ENCODE assay signal across 8 cellular contexts in the genomic region with DNA sequence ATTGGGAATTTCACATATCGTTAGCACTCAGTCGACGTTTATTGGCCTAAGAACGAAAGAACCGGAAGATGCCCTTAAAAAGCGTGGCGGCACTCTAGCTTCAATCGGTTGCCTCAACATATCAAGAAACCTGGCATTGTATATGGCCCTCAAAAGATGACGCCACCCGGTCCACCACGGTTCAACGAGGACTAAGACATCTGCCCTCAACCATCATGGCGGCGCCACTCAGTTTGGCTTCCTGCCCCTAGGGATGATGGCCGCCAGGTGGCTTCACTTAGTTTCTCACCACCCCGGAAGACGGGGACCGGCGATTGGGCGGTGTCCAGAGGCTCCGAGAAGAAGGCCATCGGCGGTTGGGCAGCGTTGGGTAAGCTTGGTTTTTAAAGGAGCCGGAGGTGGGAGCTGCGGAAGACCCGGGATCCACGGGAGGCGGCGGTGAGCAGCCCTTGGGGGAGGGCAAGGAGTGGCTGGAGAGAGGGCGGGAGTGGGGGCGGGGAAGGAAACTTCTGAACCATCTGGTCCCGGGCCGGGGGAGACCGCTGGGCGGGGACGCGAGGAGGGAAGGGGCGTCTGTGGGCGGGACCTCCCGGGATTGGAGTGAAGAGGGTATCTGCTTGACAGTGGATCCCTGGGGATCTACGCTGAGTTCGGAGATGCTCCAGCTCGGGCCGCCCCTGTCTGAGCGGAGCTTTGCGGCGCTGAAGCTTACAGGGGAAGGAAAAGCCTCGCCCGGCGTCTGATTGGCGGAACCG. TPM values are rescaled to one million over a fixed set of nuclear protein-coding genes. Genes with fewer than 3 reads are reported as not detected.
DNase-seq lines count a peak whose midpoint lies in the region; ATAC-seq and TF ChIP-seq lines count a peak whose summit lies in the region.

A gene (plus strand): TSS at position 592 of the 755 bp plus-strand sequence. CDS start 686 bp downstream, outside the sequence.

- no peaks in the 10 kb centered on the region for H4K20me1 ChIP-seq in PC-3 (ENCODE audit: low read length)

- ATAC-seq in GM21576 (IDR thresholded peaks at IDR 0.05; ENCODE audit: unreplicated experiment) (peak; percentile 73), PC-3 (peak; percentile 89)

- H3K36me3 ChIP-seq in PC-3 (ENCODE audit: low read depth, low read length) = no peaks in the 10 kb centered on the region

- TF ChIP-seq RAD21 in Ishikawa (IDR thresholded peaks at IDR 0.05; ENCODE audit: low read depth) = no peak

- TF ChIP-seq CTCF in PC-3 (conservative IDR thresholded peaks at IDR 0.05; ENCODE audit: low read depth, low read length) = no peak
- peak; percentile 14 for TF ChIP-seq CTCF in epithelial cell of esophagus (IDR thresholded peaks at IDR 0.05; ENCODE audit: insufficient read depth, low read depth, low read length, missing control alignments)

- no peaks in the 10 kb centered on the region for H3K27me3 ChIP-seq in PC-3 (ENCODE audit: low read length)
- H3K27me3 ChIP-seq in mononuclear cell (ENCODE audit: insufficient read depth, low read length) = no peaks in the 10 kb centered on the region

- H3K9me3 ChIP-seq in PC-3 (ENCODE audit: low read length) = no peaks in the 10 kb centered on the region
- no peaks in the 10 kb centered on the region for H3K9me3 ChIP-seq in mononuclear cell (ENCODE audit: low read depth, low read length)

- H3F3A ChIP-seq in PC-3 (ENCODE audit: low read length, unreplicated experiment) = no peaks in the 10 kb centered on the region

- CTCF ChIA-PET in PC-3 (lab: Charles Lee) = interaction anchor here (0.7 to 0.9 kb wide), 2 partner anchors 35 to 221 kb away, joined by 4 to 13 read pairs; a partner anchor contains a TSS

- BruUV-seq in PC-3 (replicated peaks; lab: Mats Ljungman, UMichigan) = no TSS peak

- peak within 1 kb of the TSS; percentile 97 for H2AFZ ChIP-seq in PC-3 (ENCODE audit: low read length)

- H3K27ac ChIP-seq in PC-3 (ENCODE audit: low read length) = no peak within 1 kb of the TSS

- no peaks in the 10 kb centered on the region for H3K9me2 ChIP-seq in PC-3 (replicated peaks; ENCODE audit: low read length)

- H3K4me3 ChIP-seq in PC-3 (ENCODE audit: low read length) (peak within 1 kb of the TSS; percentile 91), epithelial cell of esophagus (ENCODE audit: low read length) (peak within 1 kb of the TSS; percentile 83), mononuclear cell (ENCODE audit: low read length) (peak within 1 kb of the TSS; percentile 96)

- H3K4me2 ChIP-seq in PC-3 (ENCODE audit: low read length) = peak within 1 kb of the TSS; percentile 99

- POLR2A ChIA-PET in PC-3 (lab: Charles Lee; ENCODE audit: unreplicated experiment) = interaction anchor here (0.5 to 0.6 kb wide), 3 partner anchors 35 to 201 kb away, joined by 3 to 11 read pairs (median 9); no protein-coding TSS in a partner anchor

- DNase-seq in DMS 273 treated with DMSO at 0.1 percent for 48 hours (lab: John Stamatoyannopoulos, UW) = peak; percentile 99
- DNase-seq in PC-3 = peak; percentile 97
- DNase-seq in activated T-cell treated with anti-CD3 and anti-CD28 coated beads for 48 hours (ENCODE audit: low read depth) = peak; percentile 97
- peak; percentile 100 for DNase-seq in epithelial cell of esophagus (ENCODE audit: low read depth)
- peak; percentile 95 to 96 for DNase-seq in stimulated activated CD8-positive, alpha-beta memory T cell treated with anti-CD3 and anti-CD28 coated beads, Interleukin-4, amount 100 ng/mL, for 1 hour (ENCODE audit: low read depth in 2 of 2, low spot score in 1 of 2)

- peak within 1 kb of the TSS; percentile 77 for H3K9ac ChIP-seq in PC-3 (ENCODE audit: low read length)

- no peak for TF ChIP-seq EP300 in Ishikawa (IDR thresholded peaks at IDR 0.05; ENCODE audit: borderline replicate concordance)

- H3K79me2 ChIP-seq in PC-3 (ENCODE audit: low read length) = peaks cover 11% of the 10 kb centered on the region; the same call in 1 of the 2 replicates

- intact Hi-C loops in PC-3 (cut with micrococcal nuclease) = loop anchor here (1.0 to 2.0 kb wide), 2 partner anchors 16 to 280 kb away; a partner anchor contains a TSS

- 0 out of 2 replicates have a peak, but pooled peaks cover 4% of the 10 kb centered on the region for H3K4me1 ChIP-seq in PC-3 (ENCODE audit: insufficient read depth, low read length)
- peaks cover 21% of the 10 kb centered on the region for H3K4me1 ChIP-seq in mononuclear cell (ENCODE audit: insufficient read depth, low read length)

TF ChIP-seq in Ishikawa, 13 proteins besides CTCF, POLR2A, EP300 and RAD21:
- TF ChIP-seq ZBTB7A (IDR thresholded peaks at IDR 0.05; ENCODE audit: low read depth) (no peak; the same call in none of the 2 replicates), EGR1 (IDR thresholded peaks at IDR 0.05) (peak; percentile 91), FOXM1 (IDR thresholded peaks at IDR 0.05; ENCODE audit: borderline replicate concordance, low read depth) (peak; percentile 59; the same call in 1 of the 2 replicates), TCF12 (IDR thresholded peaks at IDR 0.05; ENCODE audit: low read depth) (peak; percentile 53; the same call in 1 of the 2 replicates), CREB1 (IDR thresholded peaks at IDR 0.05; ENCODE audit: low read depth) (peak; percentile 58; the same call in 1 of the 2 replicates), YY1 (IDR thresholded peaks at IDR 0.05; ENCODE audit: low read depth) (peak; percentile 100)
- TF ChIP-seq, protein P1, sequence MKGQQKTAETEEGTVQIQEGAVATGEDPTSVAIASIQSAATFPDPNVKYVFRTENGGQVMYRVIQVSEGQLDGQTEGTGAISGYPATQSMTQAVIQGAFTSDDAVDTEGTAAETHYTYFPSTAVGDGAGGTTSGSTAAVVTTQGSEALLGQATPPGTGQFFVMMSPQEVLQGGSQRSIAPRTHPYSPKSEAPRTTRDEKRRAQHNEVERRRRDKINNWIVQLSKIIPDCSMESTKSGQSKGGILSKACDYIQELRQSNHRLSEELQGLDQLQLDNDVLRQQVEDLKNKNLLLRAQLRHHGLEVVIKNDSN (IDR thresholded peaks at IDR 0.05) = no peak
- TF ChIP-seq, protein P2, sequence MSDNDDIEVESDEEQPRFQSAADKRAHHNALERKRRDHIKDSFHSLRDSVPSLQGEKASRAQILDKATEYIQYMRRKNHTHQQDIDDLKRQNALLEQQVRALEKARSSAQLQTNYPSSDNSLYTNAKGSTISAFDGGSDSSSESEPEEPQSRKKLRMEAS (IDR thresholded peaks at IDR 0.05) = peak; percentile 24; the same call in 1 of the 2 replicates

RNA-seq across cellular contexts. Expression of the gene that starts here (rescaled TPM):
- total RNA-seq in PC-3 (2014; rRNA removed) (9.6 and 14.5 TPM in 2 replicates), mononuclear cell (20.8 TPM)
